ENCODE assay signal across 13 cellular contexts in genomic region chr3:152496716-152497115, GRCh38.
DNase-seq lines count a peak whose midpoint lies in the region; ATAC-seq and TF ChIP-seq lines count a peak whose summit lies in the region.
"Had no signal": no experiment of that assay in that cellular context is flagged by ENCODE, and none has a peak within 500 bp of the region (broad histone marks: within the 10 kb centered on the region; RNA-seq: fewer than 3 reads in every experiment).

No MANE protein-coding gene starts in this region.

- ATAC-seq in GM18519 (IDR thresholded peaks at IDR 0.05; ENCODE audit: low FRiP score, unreplicated experiment) (peak; percentile 41), GM21786 (IDR thresholded peaks at IDR 0.05; ENCODE audit: unreplicated experiment) (peak; percentile 60)

- no peaks in the 10 kb centered on the region for H3K79me2 ChIP-seq in Loucy (ENCODE audit: insufficient read depth, low read length)
- H3K79me2 ChIP-seq in neural progenitor cell (ENCODE audit: low read depth), result no peaks in the 10 kb centered on the region

- H3K4me1 ChIP-seq in Loucy (ENCODE audit: insufficient read depth, low read length, poor library complexity, severe bottlenecking) (peaks cover 4% of the 10 kb centered on the region), neural progenitor cell (peaks cover 19% of the 10 kb centered on the region)

- H3K36me3 ChIP-seq in Loucy (ENCODE audit: insufficient read depth, low read length) (no peaks in the 10 kb centered on the region), neural progenitor cell (no peaks in the 10 kb centered on the region)
- H3K36me3 ChIP-seq: BLaER1 treated with 17β-estradiol and CSF1 and Interleukin-3, amounts not matched to agents 10 nM and 100 nM had no signal

- in situ Hi-C loops in G401 (cut with HindIII; ENCODE audit: low sequenced_read_pairs), result no loop called here

- peaks cover 6% of the 10 kb centered on the region for H3K4me1 Mint-ChIP-seq in neural progenitor cell

- no peaks in the 10 kb centered on the region for H3K36me3 Mint-ChIP-seq in neural progenitor cell

- H3K9me3 ChIP-seq in Loucy (ENCODE audit: insufficient read depth, low read depth, low read length) (no peaks in the 10 kb centered on the region), neural progenitor cell (ENCODE audit: low read depth) (no peaks in the 10 kb centered on the region)

- H3K4me3 Mint-ChIP-seq in neural progenitor cell, result no peak overlapping the region

- H4K20me1 ChIP-seq in Loucy (ENCODE audit: insufficient read depth, low read length, poor library complexity, severe bottlenecking), result no peaks in the 10 kb centered on the region
- no peaks in the 10 kb centered on the region for H4K20me1 ChIP-seq in neural progenitor cell (ENCODE audit: low read depth)
- H4K20me1 ChIP-seq: BLaER1 treated with 17β-estradiol and CSF1 and Interleukin-3, amounts not matched to agents 10 nM and 100 nM had no signal

- no peaks in the 10 kb centered on the region for H3K9me3 Mint-ChIP-seq in neural progenitor cell

- no peaks in the 10 kb centered on the region for H3K27me3 ChIP-seq in Loucy (ENCODE audit: insufficient read depth, low read length, poor library complexity, severe bottlenecking)
- H3K27me3 ChIP-seq in neural progenitor cell, result no peaks in the 10 kb centered on the region
- H3K27me3 ChIP-seq: BLaER1 treated with 17β-estradiol and CSF1 and Interleukin-3, amounts not matched to agents 10 nM and 100 nM had no signal

- H3F3A ChIP-seq in Loucy (ENCODE audit: low read depth) (no peaks in the 10 kb centered on the region), neural progenitor cell (ENCODE audit: low read depth) (no peaks in the 10 kb centered on the region)

- DNase-seq in neural progenitor cell (ENCODE audit: low spot score) (no peak), DMS114 treated with DMSO at 0.1 percent for 48 hours (lab: John Stamatoyannopoulos, UW; ENCODE audit: unreplicated experiment) (no peak), G401 (ENCODE audit: low spot score) (no peak)
- no peak for DNase-seq in activated naive CD4-positive, alpha-beta T cell (lab: John Stamatoyannopoulos, UW)
- DNase-seq in stimulated activated CD4-positive, alpha-beta T cell treated with anti-CD3 and anti-CD28 coated beads, Interleukin-4, amount 100 ng/mL, for 4 hours, result no peak
- DNase-seq: activated T-cell treated with anti-CD3 and anti-CD28 coated beads for 4 hours; aorta; effector CD4-positive, alpha-beta T cell; occipital lobe had no signal

- no peak overlapping the region for H3K27ac Mint-ChIP-seq in neural progenitor cell

- no peak overlapping the region for H3K9ac ChIP-seq in Loucy (ENCODE audit: low read depth, low read length, poor library complexity, severe bottlenecking)
- H3K9ac ChIP-seq in neural progenitor cell, result no peak overlapping the region
- H3K9ac ChIP-seq: BLaER1 treated with 17β-estradiol and CSF1 and Interleukin-3, amounts not matched to agents 10 nM and 100 nM had no signal

- H3K27ac ChIP-seq in neural progenitor cell, result no peak overlapping the region
- H3K27ac ChIP-seq: BLaER1 treated with 17β-estradiol and CSF1 and Interleukin-3, amounts not matched to agents 10 nM and 100 nM had no signal

- peaks cover 2% of the 10 kb centered on the region for H3K27me3 Mint-ChIP-seq in neural progenitor cell (ENCODE audit: insufficient read depth, low read depth)

- TF ChIP-seq CTCF in Loucy (conservative IDR thresholded peaks at IDR 0.05; ENCODE audit: low read length) (no peak), neural progenitor cell (IDR thresholded peaks at IDR 0.05) (no peak)

- H3K4me2 ChIP-seq in Loucy (ENCODE audit: low read depth, low read length, poor library complexity, severe bottlenecking) (no peak overlapping the region), neural progenitor cell (no peak overlapping the region)

- H3K9me2 ChIP-seq in Loucy (replicated peaks; ENCODE audit: low read depth, low read length), result no peaks in the 10 kb centered on the region

- no peak overlapping the region for H3K4me3 ChIP-seq in Loucy (ENCODE audit: low read length, poor library complexity, severe bottlenecking)
- no peak overlapping the region for H3K4me3 ChIP-seq in neural progenitor cell
- H3K4me3 ChIP-seq: BLaER1 treated with 17β-estradiol and CSF1 and Interleukin-3, amounts not matched to agents 10 nM and 100 nM had no signal

- H2AFZ ChIP-seq in Loucy (ENCODE audit: low read length) (0 out of 2 replicates have a peak overlapping the region, but pooled peaks have one; percentile 63), neural progenitor cell (replicated peaks) (peak overlapping the region; percentile 33)
